Comparison of ENCODE assay signal across 15 cellular contexts in genomic region chr11:46207270-46207669, GRCh38.
A peak's percentile ranks its signal among the peaks of the same experiment; 100 is the strongest.
DNase-seq lines count a peak whose midpoint lies in the region; TF ChIP-seq lines count a peak whose summit lies in the region.
"Had no signal": no experiment of that assay in that cellular context is flagged by ENCODE, and none has a peak within 500 bp of the region (broad histone marks: within the 10 kb centered on the region; RNA-seq: fewer than 3 reads in every experiment).

No MANE protein-coding gene starts in this region.

- H2BK120ac ChIP-seq in mesendoderm (ENCODE audit: low read depth, low read length): no peak overlapping the region

- no peak overlapping the region for H2AK5ac ChIP-seq in mesendoderm (ENCODE audit: low read length)

- TF ChIP-seq POLR2A in thyroid gland (IDR thresholded peaks at IDR 0.05): no peak

- no peak overlapping the region for H4K5ac ChIP-seq in mesendoderm (ENCODE audit: low read length)

- TF ChIP-seq CTCF in WERI-Rb-1 (IDR thresholded peaks at IDR 0.05; ENCODE audit: low read depth, low read length) (no peak), thyroid gland (IDR thresholded peaks at IDR 0.05) (no peak)

- no peak overlapping the region for H3K18ac ChIP-seq in mesendoderm (ENCODE audit: low read length)

- no peak overlapping the region for H3K4me3 ChIP-seq in WERI-Rb-1 (ENCODE audit: low read depth, low read length)
- H3K4me3 ChIP-seq in mesendoderm (ENCODE audit: low read length): no peak overlapping the region
- no peak overlapping the region for H3K4me3 ChIP-seq in thyroid gland (replicated peaks in 1 of 3)
- H3K4me3 ChIP-seq: BLaER1, GM23248 had no signal

- H3K9ac ChIP-seq in mesendoderm (ENCODE audit: low read length): no peak overlapping the region
- H3K9ac ChIP-seq: BLaER1, GM23248 had no signal

- H3K27ac ChIP-seq in WERI-Rb-1 (no peak overlapping the region), mesendoderm (ENCODE audit: low read depth, low read length) (no peak overlapping the region), thyroid gland (no peak overlapping the region)
- H3K27ac ChIP-seq: BLaER1, GM23248 had no signal

- no peaks in the 10 kb centered on the region for H3K79me1 ChIP-seq in mesendoderm (ENCODE audit: low read length)

- H3K4ac ChIP-seq in mesendoderm (ENCODE audit: low read depth, low read length): no peak overlapping the region

- no peak overlapping the region for H2BK15ac ChIP-seq in mesendoderm (replicated peaks; ENCODE audit: low read depth)

- H3K56ac ChIP-seq in mesendoderm (ENCODE audit: low read length): no peak overlapping the region

- WGBS in mesendoderm (ENCODE audit: extremely low coverage, insufficient coverage, low lambda C conversion rate): no CpG with 5 or more reads among the region's 4 CpGs
- WGBS in thyroid gland, 2 donors: 51 to 74% methylated on average over 4 of the region's 4 CpGs

- intact Hi-C loops in thyroid gland (cut with DNase I): no loop called here

- no peaks in the 10 kb centered on the region for H3K9me3 ChIP-seq in WERI-Rb-1 (ENCODE audit: severe bottlenecking)
- H3K9me3 ChIP-seq in thyroid gland: no peaks in the 10 kb centered on the region
- H3K9me3 ChIP-seq: Caco-2 had no signal

- H4K8ac ChIP-seq in mesendoderm (ENCODE audit: low read depth, low read length): no peak overlapping the region

- H2BK5ac ChIP-seq in mesendoderm (ENCODE audit: low read length): no peak overlapping the region

- H3K79me2 ChIP-seq in mesendoderm (ENCODE audit: control insufficient read depth, insufficient read depth, low read length): no peaks in the 10 kb centered on the region

- DNase-seq in NCI-H146 (lab: John Stamatoyannopoulos, UW) (peak; percentile 29), NCI-H146 treated with DMSO at 0.1 percent for 48 hours (lab: John Stamatoyannopoulos, UW; ENCODE audit: unreplicated experiment) (no peak), NCI-H524 (lab: John Stamatoyannopoulos, UW) (peak; percentile 87 to 90), WERI-Rb-1 (peak; percentile 42), mesendoderm (peak; percentile 21), NCI-H510A treated with DMSO at 0.1 percent for 48 hours (lab: John Stamatoyannopoulos, UW) (no peak), thyroid gland (no peak), NCI-H748 (lab: John Stamatoyannopoulos, UW; ENCODE audit: unreplicated experiment) (no peak)
- DNase-seq: 8988T; AML-193; Caco-2; CD8-positive, alpha-beta memory T cell; GM23248; H7 had no signal

- no peak overlapping the region for H3K23ac ChIP-seq in mesendoderm (ENCODE audit: low read length)

- H3K36me3 ChIP-seq in WERI-Rb-1: no peaks in the 10 kb centered on the region
- H3K36me3 ChIP-seq in mesendoderm (ENCODE audit: control insufficient read depth, insufficient read depth, low read length): no peaks in the 10 kb centered on the region
- no peaks in the 10 kb centered on the region for H3K36me3 ChIP-seq in thyroid gland
- H3K36me3 ChIP-seq: BLaER1 had no signal

- no peaks in the 10 kb centered on the region for H3K4me1 ChIP-seq in mesendoderm (ENCODE audit: control insufficient read depth, low read depth, low read length)
- no peaks in the 10 kb centered on the region for H3K4me1 ChIP-seq in thyroid gland
- H3K4me1 ChIP-seq: BLaER1, Caco-2 had no signal

- H3K4me2 ChIP-seq in mesendoderm (ENCODE audit: low read length): no peak overlapping the region
- H3K4me2 ChIP-seq: BLaER1 had no signal

- H3K27me3 ChIP-seq in WERI-Rb-1 (ENCODE audit: insufficient read depth, low read depth, severe bottlenecking) (no peaks in the 10 kb centered on the region), mesendoderm (ENCODE audit: insufficient read depth, low read length, poor library complexity) (no peaks in the 10 kb centered on the region), thyroid gland (no peaks in the 10 kb centered on the region)
- H3K27me3 ChIP-seq: BLaER1 had no signal

Comparison
In these comparisons a context has a peak if more than half of its experiments do, and no peak if none do; other contexts are left out.
1. DNase-seq: peak in NCI-H146 (single experiment), NCI-H524 (2 of 2), WERI-Rb-1 (single experiment) and mesendoderm (single experiment); none in NCI-H146 treated with DMSO at 0.1 percent for 48 hours (single experiment), NCI-H510A treated with DMSO at 0.1 percent for 48 hours (single experiment), thyroid gland (0 of 2) and NCI-H748 (single experiment).